ENCODE assay signal across 35 cellular contexts in the genomic region with DNA sequence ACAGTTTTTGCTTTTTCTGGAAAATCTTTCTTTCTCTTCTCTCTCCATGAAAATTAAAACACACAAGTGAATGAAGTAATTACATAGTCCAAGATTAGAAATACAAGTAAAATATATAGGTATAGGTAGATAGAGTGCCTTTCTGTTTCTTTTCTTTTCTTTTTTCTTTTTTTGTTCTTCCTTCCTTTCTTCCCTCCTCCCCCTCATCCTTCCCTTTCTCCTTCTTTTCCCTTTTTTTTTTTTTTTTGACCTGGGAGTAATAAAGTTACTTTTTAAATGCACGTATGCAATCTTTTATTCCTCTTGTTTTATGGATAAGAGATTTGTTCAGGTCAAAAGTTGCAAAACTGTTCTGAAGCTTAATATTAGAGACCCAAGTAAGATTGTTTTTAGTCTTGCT. TPM values are rescaled to one million over a fixed set of nuclear protein-coding genes. Genes with fewer than 3 reads are reported as not detected.
"Had no signal": no experiment of that assay in that cellular context is flagged by ENCODE, and none has a peak within 500 bp of the region (broad histone marks: within the 10 kb centered on the region; RNA-seq: fewer than 3 reads in every experiment).

No MANE protein-coding gene starts in this region.

- DNase-seq: activated CD4-positive, alpha-beta memory T cell treated with anti-CD3 and anti-CD28 coated beads for 36 hours; activated CD4-positive, alpha-beta T cell treated with anti-CD3 and anti-CD28 coated beads for 36 hours; activated CD4-positive, alpha-beta T cell treated with anti-CD3 and anti-CD28 coated beads, Interleukin-2, amount 10 ng/mL, durations not matched to agents 24 days and 14 days; activated CD4-positive, CD25-positive, alpha-beta regulatory T cell; activated CD4-positive, CD25-positive, alpha-beta regulatory T cell treated with anti-CD3 and anti-CD28 coated beads, Interleukin-2, amount 50 U/mL, for 72 hours; activated CD8-positive, alpha-beta memory T cell treated with anti-CD3 and anti-CD28 coated beads, Interleukin-2, amount 10 ng/mL, durations not matched to agents 7 days and 5 days; activated CD8-positive, alpha-beta memory T cell treated with anti-CD3 and anti-CD28 coated beads, Interleukin-2, amount 50 U/mL, for 4 hours; activated CD8-positive, alpha-beta T cell treated with anti-CD3 and anti-CD28 coated beads, Interleukin-2, amount 10 ng/mL, durations not matched to agents 7 days and 5 days; activated effector memory CD4-positive, alpha-beta T cell treated with anti-CD3 and anti-CD28 coated beads, Interleukin-2, amount 50 U/mL, for 16 hours; activated naive CD4-positive, alpha-beta T cell treated with anti-CD3 and anti-CD28 coated beads, Interleukin-2, amount 10 ng/mL, durations not matched to agents 7 days and 5 days; activated naive CD8-positive, alpha-beta T cell treated with anti-CD3 and anti-CD28 coated beads, Interleukin-2, amount 10 ng/mL, durations not matched to agents 7 days and 5 days; activated T-cell treated with anti-CD3 and anti-CD28 coated beads, Interleukin-2, amount 50 U/mL, for 1 hour; activated T-cell treated with anti-CD3 and anti-CD28 coated beads, Interleukin-2, amount 50 U/mL, for 48 hours; central memory CD4-positive, alpha-beta T cell; cerebellar nuclear complex; colonic mucosa; effector CD8-positive, alpha-beta T cell; esophagus squamous epithelium; foreskin melanocyte; heart right ventricle; T-helper 17 cell; T1000 had no signal

- H3K9me3 ChIP-seq: ascending aorta, breast epithelium, colonic mucosa, esophagus squamous epithelium, gastroesophageal sphincter, heart right ventricle had no signal

- ATAC-seq: activated CD4-positive, alpha-beta T cell treated with anti-CD3 and anti-CD28 coated beads for 36 hours; activated CD8-positive, alpha-beta memory T cell treated with anti-CD3 and anti-CD28 coated beads, Interleukin-2, amount 10 ng/mL, durations not matched to agents 7 days and 5 days; activated CD8-positive, alpha-beta T cell treated with anti-CD3 and anti-CD28 coated beads, Interleukin-2, amount 10 ng/mL, durations not matched to agents 7 days and 5 days; activated naive CD4-positive, alpha-beta T cell treated with anti-CD3 and anti-CD28 coated beads, Interleukin-2, amount 50 U/mL, for 72 hours; gastroesophageal sphincter; heart right ventricle; T-helper 17 cell had no signal

- H3K36me3 ChIP-seq: ascending aorta, breast epithelium, cardiac muscle cell, colonic mucosa, esophagus squamous epithelium, gastroesophageal sphincter, heart right ventricle had no signal

- H3K4me3 ChIP-seq: ascending aorta, breast epithelium, cardiac muscle cell, colonic mucosa, esophagus squamous epithelium, gastroesophageal sphincter, heart right ventricle had no signal

- H3K27me3 ChIP-seq: ascending aorta, cardiac muscle cell, colonic mucosa, esophagus squamous epithelium, gastroesophageal sphincter, heart right ventricle had no signal

- H3K27ac ChIP-seq: ascending aorta, breast epithelium, cardiac muscle cell, colonic mucosa, epithelial cell of prostate, esophagus squamous epithelium, gastroesophageal sphincter, heart right ventricle had no signal

RNA-seq across cellular contexts. Expression of a gene that starts 34.6 kb away (rescaled TPM):
- total RNA-seq: activated CD4-positive, alpha-beta memory T cell treated with anti-CD3 and anti-CD28 coated beads for 36 hours; activated CD4-positive, alpha-beta T cell treated with anti-CD3 and anti-CD28 coated beads for 36 hours; activated CD4-positive, alpha-beta T cell treated with anti-CD3 and anti-CD28 coated beads, Interleukin-2, amount 10 ng/mL, durations not matched to agents 24 days and 14 days; activated CD8-positive, alpha-beta memory T cell treated with anti-CD3 and anti-CD28 coated beads for 36 hours; activated CD8-positive, alpha-beta memory T cell treated with anti-CD3 and anti-CD28 coated beads, Interleukin-2, amount 10 ng/mL, durations not matched to agents 7 days and 5 days; activated CD8-positive, alpha-beta T cell treated with anti-CD3 and anti-CD28 coated beads, Interleukin-2, amount 10 ng/mL, durations not matched to agents 7 days and 5 days; activated naive CD8-positive, alpha-beta T cell treated with anti-CD3 and anti-CD28 coated beads, Interleukin-2, amount 10 ng/mL, durations not matched to agents 7 days and 5 days; activated T-helper 1 cell treated with anti-CD3 and anti-CD28 coated beads, Interleukin-12 subunit alpha, Interleukin-12 subunit beta, Interleukin-2, Interleukin-4 antibody, amounts not matched to agents 30 ng/mL and 10 ng/mL and 1 ng/mL, durations not matched to agents 14 hours and 24 hours and 36 hours had no signal
- polyA plus RNA-seq: cardiac muscle cell had no signal

RNA-seq across cellular contexts. Expression of a gene that starts 59.8 kb away (rescaled TPM):
- total RNA-seq: activated CD4-positive, alpha-beta memory T cell treated with anti-CD3 and anti-CD28 coated beads for 36 hours; activated CD4-positive, alpha-beta T cell treated with anti-CD3 and anti-CD28 coated beads for 36 hours; activated CD4-positive, alpha-beta T cell treated with anti-CD3 and anti-CD28 coated beads, Interleukin-2, amount 10 ng/mL, durations not matched to agents 24 days and 14 days; activated CD8-positive, alpha-beta memory T cell treated with anti-CD3 and anti-CD28 coated beads for 36 hours; activated CD8-positive, alpha-beta memory T cell treated with anti-CD3 and anti-CD28 coated beads, Interleukin-2, amount 10 ng/mL, durations not matched to agents 7 days and 5 days; activated CD8-positive, alpha-beta T cell treated with anti-CD3 and anti-CD28 coated beads, Interleukin-2, amount 10 ng/mL, durations not matched to agents 7 days and 5 days; activated naive CD4-positive, alpha-beta T cell treated with anti-CD3 and anti-CD28 coated beads, Interleukin-2, amount 50 U/mL, for 72 hours; activated naive CD8-positive, alpha-beta T cell treated with anti-CD3 and anti-CD28 coated beads, Interleukin-2, amount 10 ng/mL, durations not matched to agents 7 days and 5 days; activated T-helper 1 cell treated with anti-CD3 and anti-CD28 coated beads, Interleukin-12 subunit alpha, Interleukin-12 subunit beta, Interleukin-2, Interleukin-4 antibody, amounts not matched to agents 30 ng/mL and 10 ng/mL and 1 ng/mL, durations not matched to agents 14 hours and 24 hours and 36 hours; activated T-helper 2 cell treated with anti-CD3 and anti-CD28 coated beads, Interferon-gamma antibody, Interleukin-2, Interleukin-4, amounts not matched to agents 10 μg/mL and 5 μg/mL and 100 μg/mL, durations not matched to agents 14 hours and 24 hours and 36 hours; ascending aorta; cardiac muscle cell; dermis microvascular lymphatic vessel endothelial cell; endothelial cell of umbilical vein; fibroblast of lung; fibroblast of villous mesenchyme; T-helper 17 cell had no signal
- polyA plus RNA-seq: cardiac muscle cell, fibroblast of lung, heart right ventricle had no signal
